ENCODE assay signal across 30 cellular contexts in the genomic region with DNA sequence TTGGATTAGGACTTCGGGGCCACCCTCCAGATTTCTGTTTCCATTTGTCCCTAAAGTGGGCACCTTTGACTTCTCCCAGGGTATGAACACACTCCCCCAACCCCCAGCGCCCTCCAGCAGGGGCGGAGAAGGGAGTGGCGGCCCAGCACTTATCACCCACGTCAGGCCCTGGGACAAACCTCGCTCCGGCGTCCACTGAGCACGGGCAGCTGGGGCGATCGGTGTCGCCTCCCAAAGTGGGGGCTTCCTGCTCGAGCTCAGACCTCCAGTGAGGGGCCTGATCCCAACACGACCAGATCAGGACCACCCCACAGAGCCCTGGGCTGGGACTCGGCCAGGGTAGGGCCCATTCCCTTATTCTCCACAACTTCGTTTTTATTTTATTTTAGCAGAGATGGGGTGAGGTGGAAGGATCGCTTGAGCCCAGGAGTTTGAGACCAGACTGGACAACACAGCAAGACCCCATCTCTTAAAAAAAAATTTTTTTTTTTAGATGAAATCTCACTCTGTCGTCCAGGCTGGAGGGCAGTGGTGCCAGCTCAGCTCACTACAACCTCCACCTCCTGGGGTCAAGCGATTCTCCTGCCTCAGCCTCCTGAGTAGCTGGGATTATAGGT.
"Had no signal": no experiment of that assay in that cellular context is flagged by ENCODE, and none has a peak within 500 bp of the region (broad histone marks: within the 10 kb centered on the region; RNA-seq: fewer than 3 reads in every experiment).

No MANE protein-coding gene starts in this region.

- H3K27ac Mint-ChIP-seq: activated naive CD4-positive, alpha-beta T cell treated with anti-CD3 and anti-CD28 coated beads, Interleukin-2, amount 10 ng/mL, durations not matched to agents 7 days and 5 days; activated naive CD8-positive, alpha-beta T cell treated with anti-CD3 and anti-CD28 coated beads, Interleukin-2, amount 10 ng/mL, durations not matched to agents 7 days and 5 days; activated T-helper 1 cell treated with anti-CD3 and anti-CD28 coated beads, Interleukin-12 subunit alpha, Interleukin-12 subunit beta, Interleukin-2, Interleukin-4 antibody, amounts not matched to agents 30 ng/mL and 10 ng/mL and 1 ng/mL, durations not matched to agents 14 hours and 24 hours and 36 hours; natural killer cell treated with Interleukin-12 subunit alpha and Interleukin-12 subunit beta and Interleukin-15 and Interleukin-18, amount 100 ng/mL, for 72 hours; stimulated activated naive CD8-positive, alpha-beta T cell treated with anti-CD3 and anti-CD28 coated beads, Interleukin-15, Interleukin-2, amounts not matched to agents 100 ng/mL and 50 ng/mL, for 24 hours; T-helper 1 cell treated with Interleukin-12 subunit alpha and Interleukin-12 subunit beta and Interleukin-4 antibody, amounts not matched to agents 30 μg/mL and 1 μg/mL, for 36 hours had no signal

- H3K4me3 ChIP-seq: ascending aorta, cardiac muscle cell, coronary artery, heart right ventricle, left lung, lower lobe of right lung, thyroid gland, upper lobe of left lung, vagina had no signal

- DNase-seq: activated CD4-positive, alpha-beta T cell treated with anti-CD3 and anti-CD28 coated beads for 48 hours; activated CD4-positive, alpha-beta T cell treated with anti-CD3 and anti-CD28 coated beads, Interleukin-2, amount 50 U/mL, for 48 hours; activated CD8-positive, alpha-beta memory T cell treated with anti-CD3 and anti-CD28 coated beads, Interleukin-2, amount 50 U/mL, for 4 hours; activated effector memory CD4-positive, alpha-beta T cell treated with anti-CD3 and anti-CD28 coated beads, Interleukin-2, amount 50 U/mL, for 16 hours; activated naive CD4-positive, alpha-beta T cell treated with anti-CD3 and anti-CD28 coated beads, Interleukin-2, amount 10 ng/mL, durations not matched to agents 7 days and 5 days; activated naive CD8-positive, alpha-beta T cell treated with anti-CD3 and anti-CD28 coated beads, Interleukin-2, amount 10 ng/mL, durations not matched to agents 7 days and 5 days; activated T-cell treated with anti-CD3 and anti-CD28 coated beads, Interleukin-2, amount 50 U/mL, for 1 hour; effector memory CD8-positive, alpha-beta T cell; foreskin fibroblast; heart right ventricle; kidney glomerular epithelial cell; lower lobe of right lung; mesenchymal stem cell; posterior cingulate gyrus; T-helper 9 cell; thyroid gland had no signal

- H3K27ac ChIP-seq: ascending aorta, cardiac muscle cell, coronary artery, heart right ventricle, left lung, lower lobe of right lung, thyroid gland, upper lobe of left lung, vagina had no signal

- H3K9me3 Mint-ChIP-seq: activated naive CD4-positive, alpha-beta T cell treated with anti-CD3 and anti-CD28 coated beads, Interleukin-2, amount 10 ng/mL, durations not matched to agents 7 days and 5 days; activated naive CD8-positive, alpha-beta T cell treated with anti-CD3 and anti-CD28 coated beads, Interleukin-2, amount 10 ng/mL, durations not matched to agents 7 days and 5 days; activated T-helper 1 cell treated with anti-CD3 and anti-CD28 coated beads, Interleukin-12 subunit alpha, Interleukin-12 subunit beta, Interleukin-2, Interleukin-4 antibody, amounts not matched to agents 30 ng/mL and 10 ng/mL and 1 ng/mL, durations not matched to agents 14 hours and 24 hours and 36 hours; effector memory CD8-positive, alpha-beta T cell; natural killer cell treated with Interleukin-12 subunit alpha and Interleukin-12 subunit beta and Interleukin-15 and Interleukin-18, amount 100 ng/mL, for 72 hours; stimulated activated naive CD8-positive, alpha-beta T cell treated with anti-CD3 and anti-CD28 coated beads, Interleukin-15, Interleukin-2, amounts not matched to agents 100 ng/mL and 50 ng/mL, for 24 hours; T-helper 1 cell treated with Interleukin-12 subunit alpha and Interleukin-12 subunit beta and Interleukin-4 antibody, amounts not matched to agents 30 μg/mL and 1 μg/mL, for 36 hours had no signal

- ATAC-seq: activated CD4-positive, CD25-positive, alpha-beta regulatory T cell treated with anti-CD3 and anti-CD28 coated beads, Interleukin-2, amount 50 U/mL, for 24 hours; effector memory CD8-positive, alpha-beta T cell; esophagus mucosa; heart right ventricle; left lung; lower lobe of right lung; natural killer cell treated with Interleukin-12 subunit alpha and Interleukin-12 subunit beta and Interleukin-15 and Interleukin-18, amount 100 ng/mL, for 72 hours; right cardiac atrium had no signal

- H3K27me3 ChIP-seq: ascending aorta, cardiac muscle cell, thyroid gland, upper lobe of left lung, vagina had no signal

- H3K4me3 Mint-ChIP-seq: activated naive CD4-positive, alpha-beta T cell treated with anti-CD3 and anti-CD28 coated beads, Interleukin-2, amount 10 ng/mL, durations not matched to agents 7 days and 5 days; activated naive CD8-positive, alpha-beta T cell treated with anti-CD3 and anti-CD28 coated beads, Interleukin-2, amount 10 ng/mL, durations not matched to agents 7 days and 5 days; activated T-helper 1 cell treated with anti-CD3 and anti-CD28 coated beads, Interleukin-12 subunit alpha, Interleukin-12 subunit beta, Interleukin-2, Interleukin-4 antibody, amounts not matched to agents 30 ng/mL and 10 ng/mL and 1 ng/mL, durations not matched to agents 14 hours and 24 hours and 36 hours; brain; natural killer cell treated with Interleukin-12 subunit alpha and Interleukin-12 subunit beta and Interleukin-15 and Interleukin-18, amount 100 ng/mL, for 72 hours; stimulated activated naive CD8-positive, alpha-beta T cell treated with anti-CD3 and anti-CD28 coated beads, Interleukin-15, Interleukin-2, amounts not matched to agents 100 ng/mL and 50 ng/mL, for 24 hours; T-helper 1 cell treated with Interleukin-12 subunit alpha and Interleukin-12 subunit beta and Interleukin-4 antibody, amounts not matched to agents 30 μg/mL and 1 μg/mL, for 36 hours had no signal

- H3K9me3 ChIP-seq: ascending aorta, heart right ventricle, left lung, lower lobe of right lung, thyroid gland, upper lobe of left lung, vagina had no signal

- H3K36me3 ChIP-seq: ascending aorta, cardiac muscle cell, heart right ventricle, left lung, lower lobe of right lung, thyroid gland, upper lobe of left lung, vagina had no signal

- H3K36me3 Mint-ChIP-seq: activated naive CD4-positive, alpha-beta T cell treated with anti-CD3 and anti-CD28 coated beads, Interleukin-2, amount 10 ng/mL, durations not matched to agents 7 days and 5 days; activated naive CD8-positive, alpha-beta T cell treated with anti-CD3 and anti-CD28 coated beads, Interleukin-2, amount 10 ng/mL, durations not matched to agents 7 days and 5 days; brain; natural killer cell treated with Interleukin-12 subunit alpha and Interleukin-12 subunit beta and Interleukin-15 and Interleukin-18, amount 100 ng/mL, for 72 hours had no signal

- H3K4me1 Mint-ChIP-seq: brain had no signal

- H3K27me3 Mint-ChIP-seq: natural killer cell treated with Interleukin-12 subunit alpha and Interleukin-12 subunit beta and Interleukin-15 and Interleukin-18, amount 100 ng/mL, for 72 hours; stimulated activated naive CD8-positive, alpha-beta T cell treated with anti-CD3 and anti-CD28 coated beads, Interleukin-15, Interleukin-2, amounts not matched to agents 100 ng/mL and 50 ng/mL, for 24 hours had no signal
